In genomic region chr16:17382949-17383348, GRCh38 we compare ENCODE assay signal across 16 cellular contexts.
DNase-seq lines count a peak whose midpoint lies in the region; ATAC-seq and TF ChIP-seq lines count a peak whose summit lies in the region.
"Had no signal": no experiment of that assay in that cellular context is flagged by ENCODE, and none has a peak within 500 bp of the region (broad histone marks: within the 10 kb centered on the region; RNA-seq: fewer than 3 reads in every experiment).

No MANE protein-coding gene starts in this region.

- no peak for DNase-seq in activated naive CD8-positive, alpha-beta T cell treated with anti-CD3 and anti-CD28 coated beads for 36 hours
- DNase-seq in activated T-helper 1 cell treated with anti-CD3 and anti-CD28 coated beads, Interleukin-12 subunit alpha, Interleukin-12 subunit beta, Interleukin-2, Interleukin-4 antibody, amounts not matched to agents 30 ng/mL and 10 ng/mL and 1 ng/mL, durations not matched to agents 14 hours and 24 hours and 36 hours (ENCODE audit: low spot score) = no peak
- DNase-seq in memory B cell (ENCODE audit: low spot score in 2 of 2) (no peak), suprapubic skin (ENCODE audit: low spot score in 2 of 2) (no peak), LoVo (ENCODE audit: low spot score) (no peak)
- DNase-seq: EL; HCEC 1CT; NCI-H1436 treated with DMSO at 0.1 percent for 48 hours; NCI-H510A; stimulated activated CD4-positive, alpha-beta T cell treated with anti-CD3 and anti-CD28 coated beads, Interleukin-4, amount 100 ng/mL, for 1 hour; stimulated activated naive CD4-positive, alpha-beta T cell treated with Interleukin-2 at 50 U/mL for 16 hours had no signal

- peak; percentile 52 for TF ChIP-seq EP300 in suprapubic skin (IDR thresholded peaks at IDR 0.05)

- no peak for ATAC-seq in memory B cell (ENCODE audit: low read depth)
- ATAC-seq in GM19023 (IDR thresholded peaks at IDR 0.05; ENCODE audit: unreplicated experiment) = no peak
- ATAC-seq in GM18502 (IDR thresholded peaks at IDR 0.05; ENCODE audit: poor library complexity, unreplicated experiment) = no peak
- ATAC-seq: Panc1 had no signal

- intact Hi-C loops in activated T-helper 1 cell treated with anti-CD3 and anti-CD28 coated beads, Interleukin-12 subunit alpha, Interleukin-12 subunit beta, Interleukin-2, Interleukin-4 antibody, amounts not matched to agents 30 ng/mL and 10 ng/mL and 1 ng/mL, durations not matched to agents 14 hours and 24 hours and 36 hours (cut with micrococcal nuclease) = no loop called here

- no peaks in the 10 kb centered on the region for H3K36me3 ChIP-seq in suprapubic skin

- H3K4me1 ChIP-seq in suprapubic skin = peaks cover 28% of the 10 kb centered on the region

- H3K27ac Mint-ChIP-seq in activated naive CD8-positive, alpha-beta T cell = peak overlapping the region; percentile 69
- H3K27ac Mint-ChIP-seq in activated naive CD8-positive, alpha-beta T cell treated with anti-CD3 and anti-CD28 coated beads for 36 hours = no peak overlapping the region
- peak overlapping the region; percentile 50 for H3K27ac Mint-ChIP-seq in activated T-helper 1 cell treated with anti-CD3 and anti-CD28 coated beads, Interleukin-12 subunit alpha, Interleukin-12 subunit beta, Interleukin-2, Interleukin-4 antibody, amounts not matched to agents 30 ng/mL and 10 ng/mL and 1 ng/mL, durations not matched to agents 14 hours and 24 hours and 36 hours
- H3K27ac Mint-ChIP-seq in memory B cell = peak overlapping the region; percentile 2

- no peaks in the 10 kb centered on the region for H3K27me3 ChIP-seq in suprapubic skin

- peaks cover 56% of the 10 kb centered on the region for H3K4me1 Mint-ChIP-seq in activated naive CD8-positive, alpha-beta T cell (ENCODE audit: low read depth)
- peaks cover 37% of the 10 kb centered on the region for H3K4me1 Mint-ChIP-seq in activated naive CD8-positive, alpha-beta T cell treated with anti-CD3 and anti-CD28 coated beads for 36 hours
- peaks cover 52% of the 10 kb centered on the region for H3K4me1 Mint-ChIP-seq in activated T-helper 1 cell treated with anti-CD3 and anti-CD28 coated beads, Interleukin-12 subunit alpha, Interleukin-12 subunit beta, Interleukin-2, Interleukin-4 antibody, amounts not matched to agents 30 ng/mL and 10 ng/mL and 1 ng/mL, durations not matched to agents 14 hours and 24 hours and 36 hours (ENCODE audit: low read depth)
- H3K4me1 Mint-ChIP-seq in memory B cell = peaks cover 42% of the 10 kb centered on the region

- no peak overlapping the region for H3K4me3 ChIP-seq in suprapubic skin
- H3K4me3 ChIP-seq: lung had no signal

- H3K36me3 Mint-ChIP-seq in activated naive CD8-positive, alpha-beta T cell = no peaks in the 10 kb centered on the region
- no peaks in the 10 kb centered on the region for H3K36me3 Mint-ChIP-seq in activated naive CD8-positive, alpha-beta T cell treated with anti-CD3 and anti-CD28 coated beads for 36 hours
- H3K36me3 Mint-ChIP-seq in activated T-helper 1 cell treated with anti-CD3 and anti-CD28 coated beads, Interleukin-12 subunit alpha, Interleukin-12 subunit beta, Interleukin-2, Interleukin-4 antibody, amounts not matched to agents 30 ng/mL and 10 ng/mL and 1 ng/mL, durations not matched to agents 14 hours and 24 hours and 36 hours (ENCODE audit: low read depth) = no peaks in the 10 kb centered on the region
- H3K36me3 Mint-ChIP-seq in memory B cell = peaks cover 10% of the 10 kb centered on the region

- no peak for TF ChIP-seq CTCF in suprapubic skin (IDR thresholded peaks at IDR 0.05)

- H3K27me3 Mint-ChIP-seq in activated naive CD8-positive, alpha-beta T cell = no peaks in the 10 kb centered on the region
- no peaks in the 10 kb centered on the region for H3K27me3 Mint-ChIP-seq in activated naive CD8-positive, alpha-beta T cell treated with anti-CD3 and anti-CD28 coated beads for 36 hours
- peaks cover 3% of the 10 kb centered on the region for H3K27me3 Mint-ChIP-seq in activated T-helper 1 cell treated with anti-CD3 and anti-CD28 coated beads, Interleukin-12 subunit alpha, Interleukin-12 subunit beta, Interleukin-2, Interleukin-4 antibody, amounts not matched to agents 30 ng/mL and 10 ng/mL and 1 ng/mL, durations not matched to agents 14 hours and 24 hours and 36 hours (ENCODE audit: insufficient read depth)
- H3K27me3 Mint-ChIP-seq in memory B cell = no peaks in the 10 kb centered on the region

- 75% methylated on average over 7 of the region's 7 CpGs for WGBS in suprapubic skin

- H3K27ac ChIP-seq in suprapubic skin = no peak overlapping the region

- H3K9me3 Mint-ChIP-seq in activated naive CD8-positive, alpha-beta T cell (ENCODE audit: low read depth) = no peaks in the 10 kb centered on the region
- no peaks in the 10 kb centered on the region for H3K9me3 Mint-ChIP-seq in activated naive CD8-positive, alpha-beta T cell treated with anti-CD3 and anti-CD28 coated beads for 36 hours
- H3K9me3 Mint-ChIP-seq in activated T-helper 1 cell treated with anti-CD3 and anti-CD28 coated beads, Interleukin-12 subunit alpha, Interleukin-12 subunit beta, Interleukin-2, Interleukin-4 antibody, amounts not matched to agents 30 ng/mL and 10 ng/mL and 1 ng/mL, durations not matched to agents 14 hours and 24 hours and 36 hours = no peaks in the 10 kb centered on the region
- H3K9me3 Mint-ChIP-seq in memory B cell = no peaks in the 10 kb centered on the region

- H3K4me3 Mint-ChIP-seq in activated naive CD8-positive, alpha-beta T cell = peak overlapping the region; percentile 31
- H3K4me3 Mint-ChIP-seq in activated naive CD8-positive, alpha-beta T cell treated with anti-CD3 and anti-CD28 coated beads for 36 hours = no peak overlapping the region
- peak overlapping the region; percentile 41 for H3K4me3 Mint-ChIP-seq in activated T-helper 1 cell treated with anti-CD3 and anti-CD28 coated beads, Interleukin-12 subunit alpha, Interleukin-12 subunit beta, Interleukin-2, Interleukin-4 antibody, amounts not matched to agents 30 ng/mL and 10 ng/mL and 1 ng/mL, durations not matched to agents 14 hours and 24 hours and 36 hours
- no peak overlapping the region for H3K4me3 Mint-ChIP-seq in memory B cell

- TF ChIP-seq POLR2A in suprapubic skin (IDR thresholded peaks at IDR 0.05) = no peak

- H3K9me3 ChIP-seq in suprapubic skin = no peaks in the 10 kb centered on the region

Comparison
In these comparisons a context has a peak if more than half of its experiments do, and no peak if none do; other contexts are left out.
1. H3K4me3 Mint-ChIP-seq: peak in activated naive CD8-positive, alpha-beta T cell (single experiment) and activated T-helper 1 cell treated with anti-CD3 and anti-CD28 coated beads, Interleukin-12 subunit alpha, Interleukin-12 subunit beta, Interleukin-2, Interleukin-4 antibody, amounts not matched to agents 30 ng/mL and 10 ng/mL and 1 ng/mL, durations not matched to agents 14 hours and 24 hours and 36 hours (single experiment); none in activated naive CD8-positive, alpha-beta T cell treated with anti-CD3 and anti-CD28 coated beads for 36 hours (single experiment) and memory B cell (single experiment).